8 cellular contexts compared by ENCODE assay signal in the genomic region with DNA sequence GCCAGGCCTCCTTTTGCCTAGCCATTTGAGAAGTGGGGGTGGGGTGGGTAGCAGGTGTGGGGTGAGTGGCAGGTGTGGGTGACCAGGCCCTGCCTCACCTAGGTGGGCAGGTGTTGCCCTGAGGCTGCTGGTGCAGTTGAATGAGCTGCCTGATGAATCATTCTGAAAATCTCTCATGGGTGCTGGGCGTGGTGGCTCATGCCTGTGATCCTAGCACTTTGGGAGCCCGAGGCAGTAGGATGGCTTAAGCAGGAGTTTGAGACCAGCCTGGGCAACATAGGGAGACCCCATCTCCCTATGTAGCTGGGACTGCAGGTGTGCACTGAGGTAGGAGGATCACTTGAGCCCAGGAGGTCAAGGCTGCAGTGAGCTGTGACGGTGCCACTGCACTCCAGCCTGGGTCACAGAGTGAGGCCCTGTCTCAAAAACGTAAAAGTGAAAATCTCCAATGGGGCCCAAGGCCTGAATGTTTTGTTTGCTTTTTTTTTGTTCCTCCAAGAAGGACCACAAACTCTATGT. TPM values are rescaled to one million over a fixed set of nuclear protein-coding genes. Genes with fewer than 3 reads are reported as not detected.
A peak's percentile ranks its signal among the peaks of the same experiment; 100 is the strongest.
DNase-seq lines count a peak whose midpoint lies in the region; ATAC-seq, FAIRE-seq and TF ChIP-seq lines count a peak whose summit lies in the region.

No MANE protein-coding gene starts in this region.

- H3K27ac Mint-ChIP-seq in brain, result peak overlapping the region in 4 of 5 experiments; percentile 59 to 96 (median 78)

- peaks cover 55% of the 10 kb centered on the region for H3K36me3 Mint-ChIP-seq in brain

- DNase-seq in GM12892 (ENCODE audit: insufficient read length) (no peak), COLO829 (ENCODE audit: low spot score) (no peak), NCI-H1048 (lab: John Stamatoyannopoulos, UW) (no peak), NCI-H187 (lab: John Stamatoyannopoulos, UW) (no peak)
- peak; percentile 57 for DNase-seq in stimulated activated naive CD8-positive, alpha-beta T cell treated with anti-CD3 and anti-CD28 coated beads, Interleukin-15, Interleukin-2, amounts not matched to agents 100 U/mL and 50 U/mL, for 24 hours

- H3K9me3 Mint-ChIP-seq in brain, result peaks cover 0 to 8% (median 4%) of the 10 kb centered on the region in 5 experiments

- TF ChIP-seq POLR2A in GM12892 (IDR thresholded peaks at IDR 0.05; ENCODE audit: low read depth, low read length), result no peak

- H3K4me1 Mint-ChIP-seq in brain, result peaks cover 75% of the 10 kb centered on the region

- ATAC-seq in GM21619 (IDR thresholded peaks at IDR 0.05; ENCODE audit: unreplicated experiment), result peak; percentile 50
- ATAC-seq in stimulated activated naive CD8-positive, alpha-beta T cell treated with anti-CD3 and anti-CD28 coated beads, Interleukin-15, Interleukin-2, amounts not matched to agents 100 U/mL and 50 U/mL, for 24 hours, result peak; percentile 44

- no peaks in the 10 kb centered on the region for H3K27me3 Mint-ChIP-seq in brain

- no peak for TF ChIP-seq CTCF in brain (conservative IDR thresholded peaks at IDR 0.05)

- peak; percentile 63 for FAIRE-seq in GM12892 (lab: Jason Lieb, UNC)

- H3K4me3 Mint-ChIP-seq in brain, result no peak overlapping the region

- TF ChIP-seq EP300 in Ishikawa (IDR thresholded peaks at IDR 0.05; ENCODE audit: borderline replicate concordance), result peak; percentile 59; the same call in 1 of the 2 replicates

- no peak for TF ChIP-seq RAD21 in Ishikawa (IDR thresholded peaks at IDR 0.05; ENCODE audit: low read depth)

TF ChIP-seq in Ishikawa, 13 proteins besides CTCF, POLR2A, EP300 and RAD21:
- TF ChIP-seq ZBTB7A (IDR thresholded peaks at IDR 0.05; ENCODE audit: low read depth) (no peak), REST (IDR thresholded peaks at IDR 0.05; ENCODE audit: low read depth) (no peak), NFIC (IDR thresholded peaks at IDR 0.05) (no peak), EGR1 (IDR thresholded peaks at IDR 0.05) (no peak), TAF1 (IDR thresholded peaks at IDR 0.05; ENCODE audit: low read depth) (no peak), USF1 (IDR thresholded peaks at IDR 0.05) (no peak), YY1 (IDR thresholded peaks at IDR 0.05; ENCODE audit: low read depth) (no peak), MAX (IDR thresholded peaks at IDR 0.05) (no peak), TCF12 (IDR thresholded peaks at IDR 0.05; ENCODE audit: low read depth) (peak; percentile 81), CREB1 (IDR thresholded peaks at IDR 0.05; ENCODE audit: low read depth) (no peak), TEAD4 (IDR thresholded peaks at IDR 0.05) (peak; percentile 30; the same call in 1 of the 2 replicates), FOXM1 (IDR thresholded peaks at IDR 0.05; ENCODE audit: borderline replicate concordance, low read depth) (no peak), CEBPB (IDR thresholded peaks at IDR 0.05) (no peak)
TF ChIP-seq in Ishikawa: peak in this region for 2.

RNA-seq across cellular contexts. Expression of gene TSPAN14, which starts 17.7 kb away (rescaled TPM):
- 12.1 TPM for polyA plus RNA-seq in GM12892 (2012; ENCODE audit: missing spikeins)
- 70.4 TPM for polyA plus RNA-seq in brain (ENCODE audit: insufficient read depth, low read depth, low replicate concordance)
